28 cellular contexts compared by ENCODE assay signal in the genomic region with DNA sequence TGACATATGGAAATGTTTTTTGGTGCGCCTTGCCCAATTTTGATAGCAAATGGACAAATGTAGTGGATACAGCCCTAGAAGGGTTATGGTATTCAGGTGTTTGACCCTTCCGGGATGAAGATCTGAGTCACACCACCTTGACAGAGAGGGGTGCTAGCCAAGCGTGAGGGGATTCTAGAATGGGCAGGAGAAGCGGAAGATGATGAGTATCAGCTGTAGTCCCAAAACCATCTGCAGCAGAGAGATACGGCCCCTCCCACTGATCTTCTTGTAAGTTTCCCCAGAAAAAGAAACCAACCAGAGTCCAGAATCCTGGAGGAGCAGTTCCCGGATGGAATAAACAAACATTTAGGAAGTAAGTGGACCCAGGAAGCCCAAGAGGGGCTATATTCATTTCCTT. TPM values are rescaled to one million over a fixed set of nuclear protein-coding genes. Genes with fewer than 3 reads are reported as not detected.
DNase-seq lines count a peak whose midpoint lies in the region; ATAC-seq, FAIRE-seq and TF ChIP-seq lines count a peak whose summit lies in the region.
"Had no signal": no experiment of that assay in that cellular context is flagged by ENCODE, and none has a peak within 500 bp of the region (broad histone marks: within the 10 kb centered on the region; RNA-seq: fewer than 3 reads in every experiment).

No MANE protein-coding gene starts in this region.

- H3K27ac Mint-ChIP-seq in CD8-positive, alpha-beta memory T cell = no peak overlapping the region
- H3K27ac Mint-ChIP-seq: B cell; CD4-positive, alpha-beta T cell; CD8-positive, alpha-beta T cell had no signal

- no peak for DNase-seq in CD8-positive, alpha-beta memory T cell
- DNase-seq in bronchial epithelial cell (ENCODE audit: low read depth) (no peak), foreskin melanocyte (no peak), GM19240 (ENCODE audit: insufficient read length, low spot score) (no peak)
- DNase-seq: AML-193; CD4-positive, alpha-beta T cell; CD8-positive, alpha-beta T cell; COR-L47; DMS 273 treated with DMSO at 0.1 percent for 48 hours; DMS153; DMS53; DMS79; DND-41; EL; GDM1 had no signal

- peak overlapping the region; percentile 21 for H3K27ac ChIP-seq in CD8-positive, alpha-beta memory T cell (ENCODE audit: low read depth, low read length)
- H3K27ac ChIP-seq in VCaP = peak overlapping the region; percentile 77
- H3K27ac ChIP-seq: 22Rv1; A549; BLaER1 treated with 17β-estradiol and CSF1 and Interleukin-3, amounts not matched to agents 10 nM and 100 nM; C4-2B had no signal

- CTCF ChIA-PET in CD8-positive, alpha-beta memory T cell (lab: Charles Lee) = no interaction called here

- no peaks in the 10 kb centered on the region for H3K36me3 ChIP-seq in CD8-positive, alpha-beta memory T cell (ENCODE audit: insufficient read depth, low read length)
- no peaks in the 10 kb centered on the region for H3K36me3 ChIP-seq in bronchial epithelial cell (ENCODE audit: control insufficient read depth, insufficient read depth, low read length)

- H3K27me3 ChIP-seq in CD8-positive, alpha-beta memory T cell (ENCODE audit: insufficient read depth, low read length, poor library complexity, severe bottlenecking) = no peaks in the 10 kb centered on the region
- H3K27me3 ChIP-seq in bronchial epithelial cell (ENCODE audit: control insufficient read depth, insufficient read depth, low read length) = peaks cover 1% of the 10 kb centered on the region
- H3K27me3 ChIP-seq: BLaER1 treated with 17β-estradiol and CSF1 and Interleukin-3, amounts not matched to agents 10 nM and 100 nM had no signal

- peak; percentile 77 for FAIRE-seq in bronchial epithelial cell (lab: Jason Lieb, UNC)
- FAIRE-seq: A549, GM12878, GM12892, GM18507 had no signal

- no peaks in the 10 kb centered on the region for H3K36me3 Mint-ChIP-seq in CD8-positive, alpha-beta memory T cell
- H3K36me3 Mint-ChIP-seq: CD8-positive, alpha-beta T cell had no signal

- H3K4me3 ChIP-seq in CD8-positive, alpha-beta memory T cell (ENCODE audit: low read length) = no peak overlapping the region
- no peak overlapping the region for H3K4me3 ChIP-seq in bronchial epithelial cell (ENCODE audit: low read depth, low read length)
- H3K4me3 ChIP-seq: A549; BLaER1 treated with 17β-estradiol and CSF1 and Interleukin-3, amounts not matched to agents 10 nM and 100 nM; GM12878 had no signal

- H3K27me3 Mint-ChIP-seq in CD8-positive, alpha-beta memory T cell = peaks cover 4 to 38% of the 10 kb centered on the region in 2 donors

- no peak for ATAC-seq in HG02840 (IDR thresholded peaks at IDR 0.05; ENCODE audit: low FRiP score, unreplicated experiment)
- ATAC-seq: A549; CD8-positive, alpha-beta T cell; GM12878 had no signal

- no peak overlapping the region for H3K4me3 Mint-ChIP-seq in CD8-positive, alpha-beta memory T cell
- H3K4me3 Mint-ChIP-seq: B cell; CD4-positive, alpha-beta T cell; CD8-positive, alpha-beta T cell had no signal

- H3K4me1 Mint-ChIP-seq in CD8-positive, alpha-beta memory T cell = no peaks in the 10 kb centered on the region
- H3K4me1 Mint-ChIP-seq: B cell had no signal

- POLR2A ChIA-PET in CD8-positive, alpha-beta memory T cell (lab: Charles Lee) = no interaction called here

- TF ChIP-seq CTCF in VCaP (conservative IDR thresholded peaks at IDR 0.05) = no peak
- TF ChIP-seq CTCF in bronchial epithelial cell (IDR thresholded peaks at IDR 0.05; ENCODE audit: insufficient read depth, low read length, severe bottlenecking) = no peak

- no peaks in the 10 kb centered on the region for H3K4me1 ChIP-seq in CD8-positive, alpha-beta memory T cell (ENCODE audit: insufficient read depth, low read length)
- H3K4me1 ChIP-seq: A549 had no signal

- no peaks in the 10 kb centered on the region for H3K9me3 ChIP-seq in CD8-positive, alpha-beta memory T cell (ENCODE audit: low read length)
- H3K9me3 ChIP-seq: A549 had no signal

- H3K9me3 Mint-ChIP-seq in CD8-positive, alpha-beta memory T cell = no peaks in the 10 kb centered on the region
- H3K9me3 Mint-ChIP-seq: CD4-positive, alpha-beta T cell; CD8-positive, alpha-beta T cell had no signal

RNA-seq across cellular contexts. Expression of gene DCHS2, which starts 18.1 kb away (rescaled TPM):
- total RNA-seq in CD8-positive, alpha-beta memory T cell = under 1 TPM in 1 of 2 experiments, not detected in 1; 0.09 TPM
- not detected for polyA plus RNA-seq in CD8-positive, alpha-beta memory T cell
- not detected in 2 replicates for total RNA-seq in bronchial epithelial cell
- total RNA-seq: A172; CD8-positive, alpha-beta T cell; G401 had no signal
- polyA plus RNA-seq: BJ had no signal
